8 cellular contexts compared by ENCODE assay signal in genomic region chr12:121443193-121443829, GRCh38. TPM values are rescaled to one million over a fixed set of nuclear protein-coding genes. Genes with fewer than 3 reads are reported as not detected.
A peak's percentile ranks its signal among the peaks of the same experiment; 100 is the strongest.
DNase-seq lines count a peak whose midpoint lies in the region; ATAC-seq and TF ChIP-seq lines count a peak whose summit lies in the region.

No MANE protein-coding gene starts in this region.

- intact Hi-C loops in Right ventricle myocardium superior (cut with DNase I) = loop anchor here (5.0 kb wide), 1 partner anchor 106 kb away; no protein-coding TSS in a partner anchor
- intact Hi-C loops in posterior cingulate gyrus (cut with DNase I) = loop anchor here (2.0 to 5.0 kb wide), 2 partner anchors 96 to 109 kb away; no protein-coding TSS in a partner anchor

- H3K9me3 ChIP-seq in SK-N-SH = no peaks in the 10 kb centered on the region

- peaks cover 0 to 2% of the 10 kb centered on the region in 2 experiments; a peak in 1 of 4 replicates for H3K4me1 ChIP-seq in SK-N-SH (ENCODE audit: control insufficient read depth in 1 of 2, insufficient read depth in 2 of 2, low read depth in 1 of 2, low read length in 1 of 2)

- peaks cover 15% of the 10 kb centered on the region for H3K36me3 Mint-ChIP-seq in type B pancreatic cell

- H3K27ac ChIP-seq in SK-N-SH (ENCODE audit: low read depth in 2 of 2, low read length in 1 of 2) = no peak overlapping the region

- no peak for TF ChIP-seq EP300 in SK-N-SH (IDR thresholded peaks at IDR 0.05; ENCODE audit: borderline replicate concordance in 1 of 2, low read depth in 1 of 2, low read length in 1 of 2)

- peak; percentile 93 for ATAC-seq in Right ventricle myocardium superior (ENCODE audit: poor library complexity)
- no peak for ATAC-seq in GM18873 (IDR thresholded peaks at IDR 0.05; ENCODE audit: low FRiP score, unreplicated experiment)

- POLR2A ChIA-PET in SK-N-SH (lab: Yijun Ruan, JAX) = interaction anchor here (1.7 kb wide), 1 partner anchor 91 kb away, joined by 8 read pairs; the partner anchor contains the start of gene ANAPC5

- no peak overlapping the region for H3K4me3 Mint-ChIP-seq in type B pancreatic cell

- no peak overlapping the region for H3K27ac Mint-ChIP-seq in type B pancreatic cell

- H3K79me2 ChIP-seq in SK-N-SH (ENCODE audit: insufficient read depth) = peaks cover 11% of the 10 kb centered on the region; the same call in 1 of the 2 replicates

- no peak overlapping the region; a peak in 1 of 4 replicates for H3K4me3 ChIP-seq in SK-N-SH (ENCODE audit: low read depth in 2 of 2, low read length in 1 of 2)

- no peaks in the 10 kb centered on the region for H4K20me1 ChIP-seq in SK-N-SH (ENCODE audit: insufficient read depth)

- H3K27me3 ChIP-seq in SK-N-SH (ENCODE audit: insufficient read depth) = no peaks in the 10 kb centered on the region

- CTCF ChIA-PET in SK-N-SH (lab: Yijun Ruan, JAX) = interaction anchor here (0.6 to 6.9 kb wide), 41 partner anchors 10 to 213 kb away, joined by 3 to 192 read pairs (median 5); partner anchors contain the start of gene ANAPC5

- H3K9me2 ChIP-seq in SK-N-SH = no peaks in the 10 kb centered on the region

- peaks cover 3 to 34% of the 10 kb centered on the region in 2 experiments for H3K36me3 ChIP-seq in SK-N-SH (replicated peaks in 1 of 2; ENCODE audit: control insufficient read depth in 1 of 2, insufficient read depth in 2 of 2, low read length in 1 of 2)

- no peak overlapping the region for H3K4me2 ChIP-seq in SK-N-SH

- H3K9me3 Mint-ChIP-seq in type B pancreatic cell = no peaks in the 10 kb centered on the region

- peaks cover 4% of the 10 kb centered on the region for H3F3A ChIP-seq in SK-N-SH (replicated peaks; ENCODE audit: insufficient read depth)

- TF ChIP-seq CTCF in LNCAP (IDR thresholded peaks at IDR 0.05) (peak; percentile 93), SK-N-SH (IDR thresholded peaks at IDR 0.05) (peak; percentile 88), type B pancreatic cell (conservative IDR thresholded peaks at IDR 0.05) (peak; percentile 89)

- no peaks in the 10 kb centered on the region for H3K4me1 Mint-ChIP-seq in type B pancreatic cell (ENCODE audit: unreplicated experiment)

- 71% methylated on average over 14 of the region's 20 CpGs for WGBS in SK-N-SH (ENCODE audit: low lambda C conversion rate)

- no peak overlapping the region for H2AFZ ChIP-seq in SK-N-SH (ENCODE audit: low read depth)

- no peak overlapping the region for H3K9ac ChIP-seq in SK-N-SH

- DNase-seq in ELR (ENCODE audit: low read depth) (peak; percentile 82), SK-N-SH (peak; percentile 97), Right ventricle myocardium superior (peak; percentile 90), posterior cingulate gyrus (peak; percentile 78 to 98 (median 91)), type B pancreatic cell (ENCODE audit: extremely low spot score, unreplicated experiment) (peak; percentile 83)
- DNase-seq in activated naive CD8-positive, alpha-beta T cell treated with anti-CD3 and anti-CD28 coated beads, Interleukin-2, amount 50 U/mL, for 16 hours (ENCODE audit: low read depth, low spot score) = peak; percentile 46

- no peaks in the 10 kb centered on the region for H3K27me3 Mint-ChIP-seq in type B pancreatic cell

- TF ChIP-seq RAD21 in SK-N-SH (IDR thresholded peaks at IDR 0.05; ENCODE audit: low read length) = peak; percentile 92

TF ChIP-seq in SK-N-SH, 30 proteins besides CTCF, POLR2A, EP300 and RAD21:
- TF ChIP-seq JUND (IDR thresholded peaks at IDR 0.05) (no peak), MEF2A (IDR thresholded peaks at IDR 0.05; ENCODE audit: borderline replicate concordance, low read depth) (no peak), USF1 (IDR thresholded peaks at IDR 0.05; ENCODE audit: borderline replicate concordance, low read depth) (no peak), GATA2 (CRISPR knock-in tag; IDR thresholded peaks at IDR 0.05) (no peak), CHD2 (IDR thresholded peaks at IDR 0.05; ENCODE audit: low read length, partially characterized antibody) (peak; percentile 40), NFIC (IDR thresholded peaks at IDR 0.05; ENCODE audit: borderline replicate concordance) (no peak), RCOR1 (IDR thresholded peaks at IDR 0.05; ENCODE audit: low read length) (no peak), USF2 (IDR thresholded peaks at IDR 0.05; ENCODE audit: borderline replicate concordance, low read depth, low read length) (no peak), SMC3 (IDR thresholded peaks at IDR 0.05; ENCODE audit: low read depth, low read length) (peak; percentile 85), ELF1 (IDR thresholded peaks at IDR 0.05) (no peak), EZH2phosphoT487 (IDR thresholded peaks at IDR 0.05; ENCODE audit: borderline replicate concordance, low read depth) (no peak), TAF1 (IDR thresholded peaks at IDR 0.05; ENCODE audit: borderline replicate concordance, low read depth, low read length) (no peak), NRF1 (IDR thresholded peaks at IDR 0.05; ENCODE audit: low read depth, low read length) (no peak), RXRA (IDR thresholded peaks at IDR 0.05; ENCODE audit: borderline replicate concordance, low read depth) (no peak)
- TF ChIP-seq, protein P1, sequence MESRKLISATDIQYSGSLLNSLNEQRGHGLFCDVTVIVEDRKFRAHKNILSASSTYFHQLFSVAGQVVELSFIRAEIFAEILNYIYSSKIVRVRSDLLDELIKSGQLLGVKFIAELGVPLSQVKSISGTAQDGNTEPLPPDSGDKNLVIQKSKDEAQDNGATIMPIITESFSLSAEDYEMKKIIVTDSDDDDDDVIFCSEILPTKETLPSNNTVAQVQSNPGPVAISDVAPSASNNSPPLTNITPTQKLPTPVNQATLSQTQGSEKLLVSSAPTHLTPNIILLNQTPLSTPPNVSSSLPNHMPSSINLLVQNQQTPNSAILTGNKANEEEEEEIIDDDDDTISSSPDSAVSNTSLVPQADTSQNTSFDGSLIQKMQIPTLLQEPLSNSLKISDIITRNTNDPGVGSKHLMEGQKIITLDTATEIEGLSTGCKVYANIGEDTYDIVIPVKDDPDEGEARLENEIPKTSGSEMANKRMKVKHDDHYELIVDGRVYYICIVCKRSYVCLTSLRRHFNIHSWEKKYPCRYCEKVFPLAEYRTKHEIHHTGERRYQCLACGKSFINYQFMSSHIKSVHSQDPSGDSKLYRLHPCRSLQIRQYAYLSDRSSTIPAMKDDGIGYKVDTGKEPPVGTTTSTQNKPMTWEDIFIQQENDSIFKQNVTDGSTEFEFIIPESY (IDR thresholded peaks at IDR 0.05; ENCODE audit: borderline replicate concordance, low read depth) = no peak
- TF ChIP-seq, protein P2, sequence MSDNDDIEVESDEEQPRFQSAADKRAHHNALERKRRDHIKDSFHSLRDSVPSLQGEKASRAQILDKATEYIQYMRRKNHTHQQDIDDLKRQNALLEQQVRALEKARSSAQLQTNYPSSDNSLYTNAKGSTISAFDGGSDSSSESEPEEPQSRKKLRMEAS (IDR thresholded peaks at IDR 0.05; ENCODE audit: low read depth) = no peak

RNA-seq across cellular contexts. Expression of gene RNF34, which starts 43.4 kb away (rescaled TPM):
- polyA plus RNA-seq in SK-N-SH (2012; rRNA removed) = 28.7 and 29.4 TPM in 2 replicates
- 26.7 and 29.0 TPM in 2 replicates for polyA plus RNA-seq in SK-N-SH (2012; cell fraction: cytosol; rRNA removed)
- 55.4 and 56.0 TPM in 2 replicates for polyA plus RNA-seq in SK-N-SH (2012; cell fraction: nucleus; rRNA removed)
- total RNA-seq in Right ventricle myocardium superior (19.2 TPM), type B pancreatic cell (ENCODE audit: low replicate concordance) (44.3 and 47.8 TPM in 2 replicates)

Comparison
In these comparisons a context has a peak if more than half of its experiments do, and no peak if none do; other contexts are left out.
1. DNase-seq: peak in every context shown above with its lines; median percentile 97 in SK-N-SH; 91 in posterior cingulate gyrus; 90 in Right ventricle myocardium superior; 83 in type B pancreatic cell; 82 in ELR; 46 in activated naive CD8-positive, alpha-beta T cell treated with anti-CD3 and anti-CD28 coated beads, Interleukin-2, amount 50 U/mL, for 16 hours.